11 cellular contexts compared by ENCODE assay signal in genomic region chr2:160940699-160941098, GRCh38.
A peak's percentile ranks its signal among the peaks of the same experiment; 100 is the strongest.
DNase-seq lines count a peak whose midpoint lies in the region; ATAC-seq, FAIRE-seq and TF ChIP-seq lines count a peak whose summit lies in the region.
"Had no signal": no experiment of that assay in that cellular context is flagged by ENCODE, and none has a peak within 500 bp of the region (broad histone marks: within the 10 kb centered on the region; RNA-seq: fewer than 3 reads in every experiment).

No MANE protein-coding gene starts in this region.

- FAIRE-seq in keratinocyte (lab: Jason Lieb, UNC), result peak; percentile 65

- H3K36me3 ChIP-seq in keratinocyte (ENCODE audit: control insufficient read depth in 2 of 2, extremely low read depth in 1 of 2, insufficient read depth in 2 of 2, low read length in 2 of 2), result no peaks in the 10 kb centered on the region

- no peak overlapping the region for H3K4me3 ChIP-seq in keratinocyte (ENCODE audit: control insufficient read depth in 2 of 3, extremely low read depth in 1 of 3, insufficient read depth in 2 of 3, low read depth in 1 of 3, low read length in 3 of 3)

- no peaks in the 10 kb centered on the region for H3K79me2 ChIP-seq in keratinocyte (ENCODE audit: control insufficient read depth, insufficient read depth, low read length)

- no peaks in the 10 kb centered on the region for H3K9me3 ChIP-seq in keratinocyte (ENCODE audit: control insufficient read depth, low read depth, low read length)

- H4K20me1 ChIP-seq in keratinocyte (ENCODE audit: control insufficient read depth, extremely low read depth, insufficient read depth, low read length), result no peaks in the 10 kb centered on the region

- H3K27me3 ChIP-seq in keratinocyte (ENCODE audit: control insufficient read depth, extremely low read depth, insufficient read depth, low read length), result no peaks in the 10 kb centered on the region

- dilution Hi-C loops in keratinocyte (cut with MboI; ENCODE audit: extremely low pct_ligation_motif_present, low sequenced_read_pairs), result no loop called here

- H2AFZ ChIP-seq in keratinocyte (ENCODE audit: control insufficient read depth, low read length), result no peak overlapping the region

- intact Hi-C loops in left colon (cut with DNase I, micrococcal nuclease), result no loop called here

- H3K27ac ChIP-seq in keratinocyte (ENCODE audit: control insufficient read depth, insufficient read depth, low read length), result no peak overlapping the region
- H3K27ac ChIP-seq: VCaP had no signal

- ATAC-seq in GM18517 (IDR thresholded peaks at IDR 0.05; ENCODE audit: unreplicated experiment) (peak; percentile 81), GM21528 (IDR thresholded peaks at IDR 0.05; ENCODE audit: low FRiP score, unreplicated experiment) (peak; percentile 72), HG03521 (IDR thresholded peaks at IDR 0.05; ENCODE audit: unreplicated experiment) (peak; percentile 70), left colon (no peak)

- TF ChIP-seq CTCF in keratinocyte (optimal IDR thresholded peaks at IDR 0.05 in 1 of 3, IDR thresholded peaks at IDR 0.05 in 1 of 3, conservative IDR thresholded peaks at IDR 0.05 in 1 of 3; ENCODE audit: extremely low read depth in 1 of 3, insufficient read depth in 2 of 3, low read length in 3 of 3) (no peak), GM10266 (IDR thresholded peaks at IDR 0.05; ENCODE audit: control insufficient read depth, insufficient read depth, low read depth, missing control alignments) (no peak)

- peaks cover 4% of the 10 kb centered on the region for H3K4me1 ChIP-seq in keratinocyte (ENCODE audit: control insufficient read depth, extremely low read depth, insufficient read depth, low read length)

- no peak overlapping the region for H3K9ac ChIP-seq in keratinocyte (ENCODE audit: control insufficient read depth, extremely low read depth, insufficient read depth, low read length)

- DNase-seq in keratinocyte (ENCODE audit: low read depth, low spot score), result no peak
- no peak for DNase-seq in GM10266 (ENCODE audit: extremely low spot score)
- DNase-seq in NCI-H526 (lab: John Stamatoyannopoulos, UW), result no peak
- DNase-seq in KG1 (lab: John Stamatoyannopoulos, UW), result no peak
- no peak for DNase-seq in left colon
- DNase-seq: anterior cingulate cortex, NCI-H510A treated with DMSO at 0.1 percent for 48 hours had no signal

- H3K4me2 ChIP-seq in keratinocyte (ENCODE audit: control insufficient read depth, extremely low read depth, insufficient read depth, low read depth, low read length), result no peak overlapping the region

- no peaks in the 10 kb centered on the region for H3K9me1 ChIP-seq in keratinocyte (ENCODE audit: control insufficient read depth, extremely low read depth, insufficient read depth, low read length)
